In the genomic region with DNA sequence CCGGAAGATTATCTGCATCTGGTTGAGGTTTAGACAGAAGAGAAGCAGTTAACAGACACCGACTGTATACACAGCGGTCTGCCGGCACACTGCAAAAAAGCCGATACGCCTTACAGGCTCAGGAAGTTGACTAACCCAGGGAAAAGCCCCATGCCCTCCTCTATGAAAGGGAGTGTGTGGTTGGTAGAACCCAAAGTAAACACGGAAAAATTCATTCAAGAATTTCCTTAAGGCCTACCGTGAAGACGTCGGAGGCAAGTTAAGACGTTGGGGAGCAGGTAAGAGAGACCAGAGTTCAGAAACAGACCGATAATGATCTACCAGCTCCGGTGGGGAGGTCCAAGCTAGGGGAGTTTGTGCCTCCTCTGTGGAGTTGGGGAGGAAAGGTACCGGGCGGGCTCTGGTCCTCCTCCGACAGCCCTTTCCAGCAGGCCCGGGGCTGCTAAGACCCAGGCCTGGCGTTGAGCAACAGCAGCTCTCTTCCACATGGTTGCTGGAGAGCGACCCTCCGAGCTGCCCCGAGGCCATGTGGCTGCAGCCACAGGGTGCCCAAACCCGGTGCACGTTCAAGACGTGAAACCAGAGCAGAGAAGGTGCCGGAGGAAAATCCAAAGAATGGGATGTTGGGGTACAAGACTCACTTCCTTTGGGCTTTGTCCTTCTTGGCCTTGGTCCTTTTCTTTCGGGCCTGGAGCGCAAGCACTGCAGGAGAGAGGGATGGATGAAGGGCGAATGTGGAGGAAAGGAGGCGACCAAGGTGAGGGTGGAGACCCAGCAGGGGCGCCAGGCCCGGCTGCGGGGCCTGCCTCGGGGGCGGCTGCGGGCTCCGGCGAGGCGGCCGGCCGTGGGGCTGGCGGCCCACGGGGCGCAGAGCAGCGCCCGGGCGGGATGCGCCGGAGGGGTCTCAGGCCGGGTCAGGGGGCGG, we compare ENCODE assay signal across 1 cellular context.
TF ChIP-seq lines count a peak whose summit lies in the region.

No MANE protein-coding gene starts in this region.

TF ChIP-seq in HEK293, 187 proteins besides CTCF, POLR2A, EP300 and RAD21 (continued from another document):
- TF ChIP-seq, protein P1, sequence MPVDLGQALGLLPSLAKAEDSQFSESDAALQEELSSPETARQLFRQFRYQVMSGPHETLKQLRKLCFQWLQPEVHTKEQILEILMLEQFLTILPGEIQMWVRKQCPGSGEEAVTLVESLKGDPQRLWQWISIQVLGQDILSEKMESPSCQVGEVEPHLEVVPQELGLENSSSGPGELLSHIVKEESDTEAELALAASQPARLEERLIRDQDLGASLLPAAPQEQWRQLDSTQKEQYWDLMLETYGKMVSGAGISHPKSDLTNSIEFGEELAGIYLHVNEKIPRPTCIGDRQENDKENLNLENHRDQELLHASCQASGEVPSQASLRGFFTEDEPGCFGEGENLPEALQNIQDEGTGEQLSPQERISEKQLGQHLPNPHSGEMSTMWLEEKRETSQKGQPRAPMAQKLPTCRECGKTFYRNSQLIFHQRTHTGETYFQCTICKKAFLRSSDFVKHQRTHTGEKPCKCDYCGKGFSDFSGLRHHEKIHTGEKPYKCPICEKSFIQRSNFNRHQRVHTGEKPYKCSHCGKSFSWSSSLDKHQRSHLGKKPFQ (tag by site-specific recombination; IDR thresholded peaks at IDR 0.05) = no peak
- no peak for TF ChIP-seq SP7 (tag by site-specific recombination; IDR thresholded peaks at IDR 0.05)
- TF ChIP-seq ZNF324 (tag by site-specific recombination; IDR thresholded peaks at IDR 0.05) = no peak
- TF ChIP-seq ZNF146 (tag by site-specific recombination; IDR thresholded peaks at IDR 0.05) = no peak
- TF ChIP-seq, protein P2, sequence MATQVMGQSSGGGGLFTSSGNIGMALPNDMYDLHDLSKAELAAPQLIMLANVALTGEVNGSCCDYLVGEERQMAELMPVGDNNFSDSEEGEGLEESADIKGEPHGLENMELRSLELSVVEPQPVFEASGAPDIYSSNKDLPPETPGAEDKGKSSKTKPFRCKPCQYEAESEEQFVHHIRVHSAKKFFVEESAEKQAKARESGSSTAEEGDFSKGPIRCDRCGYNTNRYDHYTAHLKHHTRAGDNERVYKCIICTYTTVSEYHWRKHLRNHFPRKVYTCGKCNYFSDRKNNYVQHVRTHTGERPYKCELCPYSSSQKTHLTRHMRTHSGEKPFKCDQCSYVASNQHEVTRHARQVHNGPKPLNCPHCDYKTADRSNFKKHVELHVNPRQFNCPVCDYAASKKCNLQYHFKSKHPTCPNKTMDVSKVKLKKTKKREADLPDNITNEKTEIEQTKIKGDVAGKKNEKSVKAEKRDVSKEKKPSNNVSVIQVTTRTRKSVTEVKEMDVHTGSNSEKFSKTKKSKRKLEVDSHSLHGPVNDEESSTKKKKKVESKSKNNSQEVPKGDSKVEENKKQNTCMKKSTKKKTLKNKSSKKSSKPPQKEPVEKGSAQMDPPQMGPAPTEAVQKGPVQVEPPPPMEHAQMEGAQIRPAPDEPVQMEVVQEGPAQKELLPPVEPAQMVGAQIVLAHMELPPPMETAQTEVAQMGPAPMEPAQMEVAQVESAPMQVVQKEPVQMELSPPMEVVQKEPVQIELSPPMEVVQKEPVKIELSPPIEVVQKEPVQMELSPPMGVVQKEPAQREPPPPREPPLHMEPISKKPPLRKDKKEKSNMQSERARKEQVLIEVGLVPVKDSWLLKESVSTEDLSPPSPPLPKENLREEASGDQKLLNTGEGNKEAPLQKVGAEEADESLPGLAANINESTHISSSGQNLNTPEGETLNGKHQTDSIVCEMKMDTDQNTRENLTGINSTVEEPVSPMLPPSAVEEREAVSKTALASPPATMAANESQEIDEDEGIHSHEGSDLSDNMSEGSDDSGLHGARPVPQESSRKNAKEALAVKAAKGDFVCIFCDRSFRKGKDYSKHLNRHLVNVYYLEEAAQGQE (tag by site-specific recombination; IDR thresholded peaks at IDR 0.05) = peak; percentile 93
